In genomic region chr17:39979865-39980401, GRCh38 we compare ENCODE assay signal across 8 cellular contexts. TPM values are rescaled to one million over a fixed set of nuclear protein-coding genes. Genes with fewer than 3 reads are reported as not detected.
A peak's percentile ranks its signal among the peaks of the same experiment; 100 is the strongest.
DNase-seq lines count a peak whose midpoint lies in the region; ATAC-seq and TF ChIP-seq lines count a peak whose summit lies in the region.

No MANE protein-coding gene starts in this region.

- intact Hi-C loops in dendritic cell treated with granulocyte-macrophage colony-stimulating factor and Interleukin-4, amounts not matched to agents 40 ng/mL and 50 ng/mL, for 4 days (cut with micrococcal nuclease), result loop anchor here (1.0 kb wide), 4 partner anchors 8 to 53 kb away; partner anchors contain the start of genes LRRC3C and ORMDL3
- intact Hi-C loops in upper lobe of right lung (cut with DNase I), result no loop called here

- peak; percentile 4 for ATAC-seq in GM19025 (IDR thresholded peaks at IDR 0.05; ENCODE audit: low read depth, unreplicated experiment)
- ATAC-seq in memory B cell (ENCODE audit: low read depth), result peak; percentile 14
- peak; percentile 1 for ATAC-seq in upper lobe of right lung

- DNase-seq in COLO668 (lab: John Stamatoyannopoulos, UW; ENCODE audit: unreplicated experiment), result peak; percentile 13
- peak; percentile 43 to 46 for DNase-seq in HL-60 (ENCODE audit: low read depth in 1 of 2, low spot score in 1 of 2)
- peak; percentile 40 for DNase-seq in RPMI7951 (ENCODE audit: low read depth)
- DNase-seq in memory B cell (ENCODE audit: low spot score in 2 of 2), result no peak
- no peak for DNase-seq in upper lobe of right lung
- no peak for DNase-seq in medulla oblongata (ENCODE audit: extremely low spot score)

- H3K9me3 ChIP-seq in upper lobe of right lung, result no peaks in the 10 kb centered on the region

- H3K27ac Mint-ChIP-seq in dendritic cell treated with granulocyte-macrophage colony-stimulating factor and Interleukin-4, amounts not matched to agents 40 ng/mL and 50 ng/mL, for 4 days, result peak overlapping the region; percentile 99
- peak overlapping the region; percentile 90 for H3K27ac Mint-ChIP-seq in memory B cell

- H3K9me3 Mint-ChIP-seq in dendritic cell treated with granulocyte-macrophage colony-stimulating factor and Interleukin-4, amounts not matched to agents 40 ng/mL and 50 ng/mL, for 4 days, result no peaks in the 10 kb centered on the region
- H3K9me3 Mint-ChIP-seq in memory B cell, result no peaks in the 10 kb centered on the region

- peaks cover 16% of the 10 kb centered on the region for H3K36me3 ChIP-seq in upper lobe of right lung

- H3K27me3 Mint-ChIP-seq in dendritic cell treated with granulocyte-macrophage colony-stimulating factor and Interleukin-4, amounts not matched to agents 40 ng/mL and 50 ng/mL, for 4 days, result peaks cover 4% of the 10 kb centered on the region
- no peaks in the 10 kb centered on the region for H3K27me3 Mint-ChIP-seq in memory B cell

- H3K27ac ChIP-seq in HL-60 (replicated peaks) (peak overlapping the region; percentile 88), upper lobe of right lung (peak overlapping the region; percentile 95)

- peaks cover 36% of the 10 kb centered on the region for H3K36me3 Mint-ChIP-seq in dendritic cell treated with granulocyte-macrophage colony-stimulating factor and Interleukin-4, amounts not matched to agents 40 ng/mL and 50 ng/mL, for 4 days (ENCODE audit: low read depth)
- H3K36me3 Mint-ChIP-seq in memory B cell, result peaks cover 8% of the 10 kb centered on the region

- peaks cover 31% of the 10 kb centered on the region for H3K4me1 Mint-ChIP-seq in dendritic cell treated with granulocyte-macrophage colony-stimulating factor and Interleukin-4, amounts not matched to agents 40 ng/mL and 50 ng/mL, for 4 days (ENCODE audit: low read depth)
- H3K4me1 Mint-ChIP-seq in memory B cell, result peaks cover 22% of the 10 kb centered on the region

- H3K4me3 ChIP-seq in HL-60 (replicated peaks; ENCODE audit: insufficient read depth, low read length), result peak overlapping the region; percentile 66
- peak overlapping the region; percentile 95 for H3K4me3 ChIP-seq in upper lobe of right lung

- H3K27me3 ChIP-seq in HL-60 (ENCODE audit: insufficient read depth, poor library complexity, severe bottlenecking) (no peaks in the 10 kb centered on the region), upper lobe of right lung (no peaks in the 10 kb centered on the region)

- TF ChIP-seq CTCF in HL-60 (IDR thresholded peaks at IDR 0.05; ENCODE audit: insufficient read depth, low read length) (no peak), upper lobe of right lung (IDR thresholded peaks at IDR 0.05) (peak; percentile 7)

- H3K4me3 Mint-ChIP-seq in dendritic cell treated with granulocyte-macrophage colony-stimulating factor and Interleukin-4, amounts not matched to agents 40 ng/mL and 50 ng/mL, for 4 days, result peak overlapping the region; percentile 90
- peak overlapping the region; percentile 87 for H3K4me3 Mint-ChIP-seq in memory B cell

- H3K4me1 ChIP-seq in upper lobe of right lung, result peaks cover 30% of the 10 kb centered on the region

RNA-seq across cellular contexts. Expression of gene PSMD3, which starts 0.7 kb away (rescaled TPM):
- total RNA-seq in RPMI7951 (2014; rRNA removed; shearing (Covaris generic)), result 114 and 116 TPM in 2 replicates
- 73.6 TPM for total RNA-seq in upper lobe of right lung

RNA-seq across cellular contexts. Expression of gene GSDMA, which starts 17.1 kb away (rescaled TPM):
- total RNA-seq in RPMI7951 (2014; rRNA removed; shearing (Covaris generic)), result not detected in 2 replicates
- total RNA-seq in upper lobe of right lung, result 0.29 TPM

RNA-seq across cellular contexts. Expression of gene CSF3, which starts 35.3 kb away (rescaled TPM):
- total RNA-seq in RPMI7951 (2014; rRNA removed; shearing (Covaris generic)), result 0.49 TPM in 1 of 2 replicates, not detected in the other
- 1.2 TPM for total RNA-seq in upper lobe of right lung

RNA-seq across cellular contexts. Expression of gene LRRC3C, which starts 52.4 kb away (rescaled TPM):
- total RNA-seq in RPMI7951 (2014; rRNA removed; shearing (Covaris generic)), result not detected in 2 replicates
- not detected for total RNA-seq in upper lobe of right lung

RNA-seq across cellular contexts. Expression of gene ORMDL3, which starts 52.5 kb away (rescaled TPM):
- 22.1 and 23.8 TPM in 2 replicates for total RNA-seq in RPMI7951 (2014; rRNA removed; shearing (Covaris generic))
- total RNA-seq in upper lobe of right lung, result 70.3 TPM

Comparison
In these comparisons a context has a peak if more than half of its experiments do, and no peak if none do; other contexts are left out.
1. DNase-seq: peak in COLO668 (single experiment), HL-60 (2 of 2) and RPMI7951 (single experiment); none in memory B cell (0 of 2), upper lobe of right lung (single experiment) and medulla oblongata (single experiment).
2. Peak in every context shown above with its lines, with median percentiles within 50 percentile points of each other: ATAC-seq.